In the genomic region with DNA sequence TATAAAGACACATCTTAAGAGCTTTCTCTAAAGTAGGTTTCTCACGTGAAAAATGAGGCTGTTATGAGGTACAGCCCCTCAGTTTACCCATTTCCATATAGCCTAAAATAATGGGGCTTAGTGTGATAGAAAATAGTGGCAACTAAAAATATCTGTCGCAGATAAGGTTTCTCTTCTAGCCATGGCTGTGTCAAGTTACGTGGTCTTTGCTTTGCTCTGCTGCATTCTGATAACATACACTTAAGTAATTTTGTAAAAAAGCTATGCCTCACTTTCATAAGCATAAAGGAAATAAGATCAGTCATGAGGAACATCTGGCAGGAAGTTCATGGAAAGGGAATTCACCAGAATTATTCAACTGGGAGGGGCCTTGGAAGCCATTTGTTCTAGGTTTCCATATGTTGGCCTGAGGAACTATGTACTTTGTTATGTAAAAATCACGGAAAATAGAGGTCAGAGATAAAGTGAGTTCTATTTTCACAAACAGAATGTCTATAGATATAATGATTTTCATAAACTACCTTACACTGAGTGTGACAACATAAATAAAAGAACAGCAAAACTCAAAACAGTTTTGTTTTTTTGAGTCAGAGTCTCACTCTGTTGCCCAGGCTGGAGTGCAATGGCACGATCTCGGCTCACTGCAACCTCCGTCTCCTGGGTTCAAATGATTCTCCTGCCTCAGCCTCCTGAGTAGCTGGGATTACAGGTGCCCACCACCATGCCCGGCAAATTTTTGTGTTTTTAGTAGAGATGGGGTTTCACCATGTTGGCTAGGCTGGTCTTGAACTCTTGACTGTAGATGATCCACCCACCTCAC, we compare ENCODE assay signal across 12 cellular contexts.
DNase-seq lines count a peak whose midpoint lies in the region; ATAC-seq, FAIRE-seq and TF ChIP-seq lines count a peak whose summit lies in the region.
"Had no signal": no experiment of that assay in that cellular context is flagged by ENCODE, and none has a peak within 500 bp of the region (broad histone marks: within the 10 kb centered on the region; RNA-seq: fewer than 3 reads in every experiment).

No MANE protein-coding gene starts in this region.

- in situ Hi-C loops in ACHN (cut with HindIII; ENCODE audit: low pct_ligation_motif_present, low pct_unique_long_range_greater_than_20kb, low sequenced_read_pairs), result no loop called here

- H2AFZ ChIP-seq in keratinocyte (ENCODE audit: control insufficient read depth, low read length), result peak overlapping the region; percentile 30

- peak; percentile 53 for ATAC-seq in HG02938 (IDR thresholded peaks at IDR 0.05; ENCODE audit: unreplicated experiment)
- no peak for ATAC-seq in activated CD8-positive, alpha-beta memory T cell treated with anti-CD3 and anti-CD28 coated beads, Interleukin-2, amount 10 ng/mL, durations not matched to agents 7 days and 5 days
- ATAC-seq: activated naive CD4-positive, alpha-beta T cell treated with anti-CD3 and anti-CD28 coated beads, Interleukin-2, amount 50 U/mL, for 72 hours had no signal

- H3K27me3 Mint-ChIP-seq in activated CD8-positive, alpha-beta memory T cell treated with anti-CD3 and anti-CD28 coated beads, Interleukin-2, amount 10 ng/mL, durations not matched to agents 7 days and 5 days, result peaks cover 3% of the 10 kb centered on the region

- H4K20me1 ChIP-seq in keratinocyte (ENCODE audit: control insufficient read depth, extremely low read depth, insufficient read depth, low read length), result no peaks in the 10 kb centered on the region

- peaks cover 15% of the 10 kb centered on the region for H3K4me1 Mint-ChIP-seq in activated CD8-positive, alpha-beta memory T cell treated with anti-CD3 and anti-CD28 coated beads, Interleukin-2, amount 10 ng/mL, durations not matched to agents 7 days and 5 days

- no peak overlapping the region for H3K4me2 ChIP-seq in keratinocyte (ENCODE audit: control insufficient read depth, extremely low read depth, insufficient read depth, low read depth, low read length)

- H3K4me1 ChIP-seq in adipocyte (ENCODE audit: control insufficient read depth, insufficient read depth, low read length), result peaks cover 27% of the 10 kb centered on the region
- peaks cover 18% of the 10 kb centered on the region for H3K4me1 ChIP-seq in keratinocyte (ENCODE audit: control insufficient read depth, extremely low read depth, insufficient read depth, low read length)

- H3K27ac ChIP-seq in keratinocyte (ENCODE audit: control insufficient read depth, insufficient read depth, low read length), result peak overlapping the region; percentile 30
- H3K27ac ChIP-seq: C4-2B had no signal

- H3K4me3 ChIP-seq in adipocyte (ENCODE audit: low read length) (peak overlapping the region; percentile 60), keratinocyte (ENCODE audit: control insufficient read depth in 2 of 3, extremely low read depth in 1 of 3, insufficient read depth in 2 of 3, low read depth in 1 of 3, low read length in 3 of 3) (no peak overlapping the region)

- H3K9me1 ChIP-seq in keratinocyte (ENCODE audit: control insufficient read depth, extremely low read depth, insufficient read depth, low read length), result no peaks in the 10 kb centered on the region

- CTCF ChIA-PET in activated CD8-positive, alpha-beta memory T cell treated with anti-CD3 and anti-CD28 coated beads, Interleukin-2, amount 10 ng/mL, durations not matched to agents 7 days and 5 days (lab: Charles Lee), result interaction anchor here (0.6 kb wide), 1 partner anchor 199 kb away, joined by 3 read pairs; no protein-coding TSS in a partner anchor

- peaks cover 6% of the 10 kb centered on the region for H3K36me3 Mint-ChIP-seq in activated CD8-positive, alpha-beta memory T cell treated with anti-CD3 and anti-CD28 coated beads, Interleukin-2, amount 10 ng/mL, durations not matched to agents 7 days and 5 days
- H3K36me3 Mint-ChIP-seq: activated naive CD4-positive, alpha-beta T cell treated with anti-CD3 and anti-CD28 coated beads, Interleukin-2, amount 50 U/mL, for 72 hours had no signal

- no peaks in the 10 kb centered on the region for H3K79me2 ChIP-seq in keratinocyte (ENCODE audit: control insufficient read depth, insufficient read depth, low read length)

- dilution Hi-C loops in keratinocyte (cut with MboI; ENCODE audit: extremely low pct_ligation_motif_present, low sequenced_read_pairs), result no loop called here

- H3K27ac Mint-ChIP-seq in activated CD8-positive, alpha-beta memory T cell treated with anti-CD3 and anti-CD28 coated beads, Interleukin-2, amount 10 ng/mL, durations not matched to agents 7 days and 5 days, result no peak overlapping the region
- H3K27ac Mint-ChIP-seq: activated naive CD4-positive, alpha-beta T cell treated with anti-CD3 and anti-CD28 coated beads, Interleukin-2, amount 50 U/mL, for 72 hours; T-helper 2 cell treated with Interferon-gamma antibody and Interleukin-4, amounts not matched to agents 5 μg/mL and 100 μg/mL, for 36 hours had no signal

- H3K27me3 ChIP-seq in adipocyte (replicated peaks; ENCODE audit: control insufficient read depth, insufficient read depth, low read length) (no peaks in the 10 kb centered on the region), keratinocyte (ENCODE audit: control insufficient read depth, extremely low read depth, insufficient read depth, low read length) (no peaks in the 10 kb centered on the region)

- no peaks in the 10 kb centered on the region for H3K36me3 ChIP-seq in adipocyte (ENCODE audit: control insufficient read depth, insufficient read depth, low read length, severe bottlenecking)
- peaks cover 0 to 2% of the 10 kb centered on the region in 2 experiments for H3K36me3 ChIP-seq in keratinocyte (ENCODE audit: control insufficient read depth in 2 of 2, extremely low read depth in 1 of 2, insufficient read depth in 2 of 2, low read length in 2 of 2)

- H3K9ac ChIP-seq in adipocyte (ENCODE audit: low read length) (peak overlapping the region; percentile 30), keratinocyte (ENCODE audit: control insufficient read depth, extremely low read depth, insufficient read depth, low read length) (no peak overlapping the region)

- peaks cover 2% of the 10 kb centered on the region for H3K9me3 Mint-ChIP-seq in activated CD8-positive, alpha-beta memory T cell treated with anti-CD3 and anti-CD28 coated beads, Interleukin-2, amount 10 ng/mL, durations not matched to agents 7 days and 5 days (ENCODE audit: low read depth)
- H3K9me3 Mint-ChIP-seq: activated naive CD4-positive, alpha-beta T cell treated with anti-CD3 and anti-CD28 coated beads, Interleukin-2, amount 50 U/mL, for 72 hours; T-helper 2 cell treated with Interferon-gamma antibody and Interleukin-4, amounts not matched to agents 5 μg/mL and 100 μg/mL, for 36 hours had no signal

- no peak overlapping the region for H3K4me3 Mint-ChIP-seq in activated CD8-positive, alpha-beta memory T cell treated with anti-CD3 and anti-CD28 coated beads, Interleukin-2, amount 10 ng/mL, durations not matched to agents 7 days and 5 days
- H3K4me3 Mint-ChIP-seq: T-helper 2 cell treated with Interferon-gamma antibody and Interleukin-4, amounts not matched to agents 5 μg/mL and 100 μg/mL, for 36 hours had no signal

- DNase-seq in ACHN (peak; percentile 56), adipocyte (ENCODE audit: low read depth) (peak; percentile 77), keratinocyte (ENCODE audit: low read depth, low spot score) (no peak), anterior cingulate cortex (lab: John Stamatoyannopoulos, UW) (no peak), cerebellar nuclear complex (lab: John Stamatoyannopoulos, UW) (no peak), SIG-M5 (lab: John Stamatoyannopoulos, UW) (no peak)
- DNase-seq in activated CD8-positive, alpha-beta memory T cell treated with anti-CD3 and anti-CD28 coated beads, Interleukin-2, amount 10 ng/mL, durations not matched to agents 7 days and 5 days, result no peak
- DNase-seq: NCI-H1048 had no signal

- TF ChIP-seq CTCF in keratinocyte (optimal IDR thresholded peaks at IDR 0.05 in 1 of 3, IDR thresholded peaks at IDR 0.05 in 1 of 3, conservative IDR thresholded peaks at IDR 0.05 in 1 of 3; ENCODE audit: extremely low read depth in 1 of 3, insufficient read depth in 2 of 3, low read length in 3 of 3), result no peak

- FAIRE-seq in keratinocyte (lab: Jason Lieb, UNC), result no peak

- H3K9me3 ChIP-seq in adipocyte (ENCODE audit: control insufficient read depth, low read length), result no peaks in the 10 kb centered on the region
- no peaks in the 10 kb centered on the region for H3K9me3 ChIP-seq in keratinocyte (ENCODE audit: control insufficient read depth, low read depth, low read length)

Comparison
In these comparisons a context has a peak if more than half of its experiments do, and no peak if none do; other contexts are left out.
1. DNase-seq: peak in ACHN (single experiment) and adipocyte (single experiment); none in keratinocyte (single experiment), anterior cingulate cortex (0 of 58), activated CD8-positive, alpha-beta memory T cell treated with anti-CD3 and anti-CD28 coated beads, Interleukin-2, amount 10 ng/mL, durations not matched to agents 7 days and 5 days (single experiment), cerebellar nuclear complex (0 of 2) and SIG-M5 (single experiment).